Comparison of ENCODE assay signal across 22 cellular contexts in the genomic region with DNA sequence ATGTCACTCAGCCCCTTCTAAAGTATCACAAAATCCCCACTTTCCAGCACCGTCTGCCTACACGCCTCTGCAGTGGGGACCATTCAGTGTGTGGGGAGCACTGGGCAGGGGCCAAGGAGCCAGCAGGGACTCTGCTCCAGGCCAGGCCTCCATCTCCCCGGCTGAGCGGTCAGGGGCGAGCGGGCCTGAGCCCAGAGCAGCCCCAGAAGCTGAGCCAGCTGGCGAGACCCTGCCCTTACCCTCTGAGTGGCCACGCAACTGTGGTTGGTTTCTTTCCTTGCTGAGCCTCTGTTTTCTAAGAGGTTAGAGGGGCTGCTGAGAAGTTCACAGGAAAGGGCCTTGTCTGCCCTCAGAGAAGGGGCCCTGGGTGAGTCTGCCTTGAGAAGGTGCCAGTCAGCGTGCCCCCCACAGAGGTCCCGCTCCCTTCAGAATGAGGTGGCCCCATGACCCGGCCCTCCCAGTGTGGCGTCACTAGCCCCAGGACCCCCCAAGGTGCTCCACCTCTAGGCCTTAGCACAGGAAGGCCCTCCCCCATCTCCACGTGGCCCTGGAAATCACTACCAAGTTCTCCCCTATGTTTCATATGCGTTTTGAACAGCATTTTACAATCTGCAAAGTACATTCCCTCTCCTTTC. TPM values are rescaled to one million over a fixed set of nuclear protein-coding genes. Genes with fewer than 3 reads are reported as not detected.
"Had no signal": no experiment of that assay in that cellular context is flagged by ENCODE, and none has a peak within 500 bp of the region (broad histone marks: within the 10 kb centered on the region; RNA-seq: fewer than 3 reads in every experiment).

No MANE protein-coding gene starts in this region.

- H3K36me3 ChIP-seq: adrenal gland, esophagus muscularis mucosa, gastroesophageal sphincter, heart left ventricle, neutrophil, suprapubic skin, transverse colon had no signal

- H3K27me3 ChIP-seq: adrenal gland, esophagus muscularis mucosa, gastroesophageal sphincter, heart left ventricle, suprapubic skin, transverse colon had no signal

- H3K4me1 ChIP-seq: adrenal gland had no signal

- H3K9me3 ChIP-seq: adrenal gland, esophagus muscularis mucosa, gastroesophageal sphincter, heart left ventricle, neutrophil, suprapubic skin, transverse colon had no signal

- FAIRE-seq: astrocyte, endothelial cell of umbilical vein had no signal

- H3K4me3 ChIP-seq: adrenal gland, esophagus muscularis mucosa, gastroesophageal sphincter, heart left ventricle, suprapubic skin, transverse colon had no signal

- DNase-seq: activated B cell treated with CpG ODN at 0.5 μM for 24 hours; activated CD4-positive, alpha-beta memory T cell treated with anti-CD3 and anti-CD28 coated beads for 36 hours; activated CD4-positive, alpha-beta T cell treated with anti-CD3 and anti-CD28 coated beads for 4 hours; activated gamma-delta T cell treated with Interleukin-2 at 50 U/mL for 16 hours; activated T-cell treated with anti-CD3 and anti-CD28 coated beads for 4 hours; adrenal gland; effector memory CD4-positive, alpha-beta T cell; mesendoderm; naive thymus-derived CD4-positive, alpha-beta T cell; stimulated activated CD4-positive, alpha-beta T cell treated with anti-CD3 and anti-CD28 coated beads, Interleukin-12 subunit alpha, Interleukin-12 subunit beta, amount 100 ng/mL, for 4 hours; stimulated activated CD4-positive, alpha-beta T cell treated with anti-CD3 and anti-CD28 coated beads, Interleukin-1b, Interleukin-23, amount 100 ng/mL, for 48 hours; T-helper 9 cell; transverse colon had no signal

- H3K27ac ChIP-seq: adrenal gland, esophagus muscularis mucosa, gastroesophageal sphincter, heart left ventricle, neutrophil, suprapubic skin, transverse colon had no signal

- ATAC-seq: activated naive CD4-positive, alpha-beta T cell treated with anti-CD3 and anti-CD28 coated beads, Interleukin-2, amount 50 U/mL, for 72 hours; gastroesophageal sphincter; heart left ventricle; naive thymus-derived CD4-positive, alpha-beta T cell had no signal

RNA-seq across cellular contexts. Expression of a gene that starts 46.9 kb away (rescaled TPM):
- total RNA-seq: activated CD4-positive, alpha-beta memory T cell treated with anti-CD3 and anti-CD28 coated beads for 36 hours; endothelial cell of umbilical vein; renal cortical epithelial cell had no signal
- polyA plus RNA-seq: endothelial cell of umbilical vein had no signal
